In the genomic region with DNA sequence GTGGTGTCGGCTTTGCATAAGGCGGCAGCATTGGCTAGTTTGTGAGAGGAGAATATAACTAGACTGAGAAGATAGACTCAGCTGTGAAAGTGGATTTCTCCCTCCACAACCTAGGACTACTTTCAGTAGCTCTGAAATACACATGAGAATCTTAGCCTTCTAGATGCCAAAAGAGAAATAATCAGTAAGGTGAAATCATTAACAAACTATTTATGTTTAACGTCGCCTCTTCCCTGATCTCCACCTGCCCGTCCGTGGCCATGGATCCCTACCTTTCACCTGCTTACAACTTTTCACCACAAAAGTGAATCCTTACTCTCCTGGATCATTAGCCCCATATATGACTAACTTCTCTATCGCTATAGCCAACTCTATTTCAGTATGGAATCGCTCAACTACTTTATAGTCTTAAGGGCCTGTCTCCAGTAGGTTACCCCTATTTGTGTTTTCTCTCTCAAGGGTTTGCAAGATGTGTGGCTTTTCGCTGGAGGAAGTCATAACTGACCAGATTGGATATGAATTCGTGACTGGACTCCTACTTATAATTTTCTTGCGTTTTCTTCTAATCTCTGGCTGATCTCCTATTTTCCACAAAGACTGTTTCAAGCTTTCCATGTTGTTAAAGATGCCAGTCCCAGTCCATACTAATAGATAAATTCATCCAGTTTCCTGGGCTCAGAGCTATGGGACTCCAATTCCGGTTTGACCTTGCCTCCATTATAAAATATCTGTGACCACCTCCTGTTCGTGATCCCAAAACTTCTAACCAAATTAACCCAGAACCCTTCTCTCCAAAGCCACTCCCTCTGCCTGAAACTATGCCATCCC, we compare ENCODE assay signal across 8 cellular contexts. TPM values are rescaled to one million over a fixed set of nuclear protein-coding genes. Genes with fewer than 3 reads are reported as not detected.
A peak's percentile ranks its signal among the peaks of the same experiment; 100 is the strongest.
DNase-seq lines count a peak whose midpoint lies in the region; ATAC-seq and TF ChIP-seq lines count a peak whose summit lies in the region.

No MANE protein-coding gene starts in this region.

- H3K27me3 ChIP-seq in Panc1 (ENCODE audit: control insufficient read depth, insufficient read depth, low read length), result no peaks in the 10 kb centered on the region
- H3K27me3 ChIP-seq in endocrine pancreas (ENCODE audit: control insufficient read depth, insufficient read depth, low read length), result no peaks in the 10 kb centered on the region

- BruUV-seq in Panc1 (replicated peaks; lab: Mats Ljungman, UMichigan), result TSS peak; percentile 91

- POLR2A ChIA-PET in Panc1 (lab: Charles Lee), result interaction anchor here (0.7 to 1.1 kb wide), 4 partner anchors 14 to 557 kb away, joined by 3 to 5 read pairs (median 4); partner anchors contain the start of gene MSL2

- H3K9me3 ChIP-seq in Panc1 (ENCODE audit: control insufficient read depth, insufficient read depth, low read depth, low read length) (no peaks in the 10 kb centered on the region), endocrine pancreas (ENCODE audit: control insufficient read depth, low read length) (no peaks in the 10 kb centered on the region)

- intact Hi-C loops in Panc1 (cut with micrococcal nuclease; ENCODE audit: unreplicated experiment), result loop anchor here (5.0 kb wide), 2 partner anchors 109 to 361 kb away; partner anchors contain the start of gene NCK1

- H3K27me3 Mint-ChIP-seq in activated T-cell treated with anti-CD3 and anti-CD28 coated beads, Interleukin-2, amount 50 U/mL, for 24 hours, result no peaks in the 10 kb centered on the region
- H3K27me3 Mint-ChIP-seq in nephron (ENCODE audit: low read depth), result no peaks in the 10 kb centered on the region

- H3K36me3 Mint-ChIP-seq in activated T-cell treated with anti-CD3 and anti-CD28 coated beads, Interleukin-2, amount 50 U/mL, for 24 hours (ENCODE audit: low read depth), result peaks cover 28% of the 10 kb centered on the region
- H3K36me3 Mint-ChIP-seq in nephron (ENCODE audit: low read depth), result no peaks in the 10 kb centered on the region

- peak overlapping the region; percentile 65 to 89 for H3K4me3 ChIP-seq in Panc1 (ENCODE audit: low read depth in 2 of 2, low read length in 2 of 2)
- peak overlapping the region; percentile 78 for H3K4me3 ChIP-seq in endocrine pancreas (ENCODE audit: control insufficient read depth, insufficient read depth, low read length)

- in situ Hi-C loops in Panc1 (cut with HindIII; ENCODE audit: low pct_unique_long_range_greater_than_20kb, low sequenced_read_pairs), result no loop called here

- H3K36me3 ChIP-seq in Panc1 (ENCODE audit: control insufficient read depth, insufficient read depth, low read length) (no peaks in the 10 kb centered on the region; the same call in 1 of the 2 replicates), endocrine pancreas (ENCODE audit: control insufficient read depth, insufficient read depth, low read length) (no peaks in the 10 kb centered on the region)

- peak overlapping the region; percentile 92 for H3K9ac ChIP-seq in endocrine pancreas (ENCODE audit: control insufficient read depth, insufficient read depth, low read length)

- peaks cover 40% of the 10 kb centered on the region for H3K4me1 Mint-ChIP-seq in activated T-cell treated with anti-CD3 and anti-CD28 coated beads, Interleukin-2, amount 50 U/mL, for 24 hours (ENCODE audit: low read depth)
- peaks cover 47% of the 10 kb centered on the region for H3K4me1 Mint-ChIP-seq in nephron

- H3K4me1 ChIP-seq in Panc1 (ENCODE audit: control insufficient read depth, insufficient read depth, low read length) (peaks cover 26% of the 10 kb centered on the region), endocrine pancreas (ENCODE audit: control insufficient read depth, insufficient read depth, low read length) (peaks cover 6% of the 10 kb centered on the region)

- peak; percentile 21; the same call in 1 of the 2 replicates for ATAC-seq in Panc1

- no peak for DNase-seq in activated T-cell treated with anti-CD3 and anti-CD28 coated beads, Interleukin-2, amount 50 U/mL, for 24 hours
- no peak for DNase-seq in activated T-cell treated with anti-CD3 and anti-CD28 coated beads, Interleukin-2, amount 50 U/mL, for 48 hours
- DNase-seq in Panc1 (ENCODE audit: low read depth, low spot score) (no peak), NCI-H345 treated with DMSO at 0.1 percent for 48 hours (lab: John Stamatoyannopoulos, UW; ENCODE audit: unreplicated experiment) (no peak), iPS-NIHi11 (ENCODE audit: low spot score) (no peak), HCEC 1CT (no peak)

- H3K4me3 Mint-ChIP-seq in activated T-cell treated with anti-CD3 and anti-CD28 coated beads, Interleukin-2, amount 50 U/mL, for 24 hours, result peak overlapping the region; percentile 87
- peak overlapping the region; percentile 77 to 88 (median 87) for H3K4me3 Mint-ChIP-seq in nephron

- H3K27ac Mint-ChIP-seq in activated T-cell treated with anti-CD3 and anti-CD28 coated beads, Interleukin-2, amount 50 U/mL, for 24 hours, result peak overlapping the region; percentile 99
- H3K27ac Mint-ChIP-seq in nephron, result peak overlapping the region; percentile 97 to 98 (median 97)

- CTCF ChIA-PET in Panc1 (lab: Charles Lee), result interaction anchor here (0.6 to 2.4 kb wide), 4 partner anchors 261 to 436 kb away, joined by 4 to 53 read pairs (median 15); no protein-coding TSS in a partner anchor

- TF ChIP-seq CTCF in Panc1 (IDR thresholded peaks at IDR 0.05) (no peak), nephron (IDR thresholded peaks at IDR 0.05; ENCODE audit: unreplicated experiment in 3 of 3) (no peak)

- H3K27ac ChIP-seq in Panc1 (ENCODE audit: low read length), result peak overlapping the region; percentile 100

- H3K9me3 Mint-ChIP-seq in activated T-cell treated with anti-CD3 and anti-CD28 coated beads, Interleukin-2, amount 50 U/mL, for 24 hours, result no peaks in the 10 kb centered on the region
- no peaks in the 10 kb centered on the region for H3K9me3 Mint-ChIP-seq in nephron

RNA-seq across cellular contexts. Expression of gene STAG1, which starts 1.1 kb away (rescaled TPM):
- total RNA-seq in Panc1 (2021; ENCODE audit: unreplicated experiment), result 43.7 TPM
- polyA plus RNA-seq in Panc1 (2012; ENCODE audit: insufficient read length), result 11.7 TPM
